1 cellular context compared by ENCODE assay signal in the genomic region with DNA sequence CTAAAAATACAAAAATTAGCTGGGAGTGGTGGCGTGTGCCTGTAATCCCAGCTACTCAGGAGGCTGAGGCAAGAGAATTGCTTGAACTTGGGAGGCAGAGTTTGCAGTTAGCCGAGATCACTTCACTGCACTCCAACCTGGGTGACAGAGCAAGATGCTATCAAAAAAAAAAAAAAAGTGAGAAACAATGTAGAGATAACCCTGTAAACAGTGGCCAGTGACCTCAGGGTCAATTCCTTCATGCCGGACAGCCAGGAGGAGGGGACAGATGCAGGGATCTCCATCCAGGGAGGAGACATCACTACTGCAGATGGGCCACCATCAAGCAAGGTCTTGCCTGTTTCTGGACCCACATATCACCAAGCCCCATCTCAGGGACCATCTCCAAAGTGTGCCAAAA.
TF ChIP-seq lines count a peak whose summit lies in the region.

No MANE protein-coding gene starts in this region.

TF ChIP-seq in HepG2, 621 proteins besides CTCF, POLR2A, EP300 and RAD21 (continued from another document):
- TF ChIP-seq, protein P1, sequence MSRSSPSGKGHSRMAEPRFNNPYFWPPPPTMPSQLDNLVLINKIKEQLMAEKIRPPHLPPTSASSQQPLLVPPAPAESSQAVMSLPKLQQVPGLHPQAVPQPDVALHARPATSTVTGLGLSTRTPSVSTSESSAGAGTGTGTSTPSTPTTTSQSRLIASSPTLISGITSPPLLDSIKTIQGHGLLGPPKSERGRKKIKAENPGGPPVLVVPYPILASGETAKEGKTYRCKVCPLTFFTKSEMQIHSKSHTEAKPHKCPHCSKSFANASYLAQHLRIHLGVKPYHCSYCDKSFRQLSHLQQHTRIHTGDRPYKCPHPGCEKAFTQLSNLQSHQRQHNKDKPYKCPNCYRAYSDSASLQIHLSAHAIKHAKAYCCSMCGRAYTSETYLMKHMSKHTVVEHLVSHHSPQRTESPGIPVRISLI (CRISPR knock-in tag; IDR thresholded peaks at IDR 0.05; ENCODE audit: borderline replicate concordance): peak; percentile 85
- TF ChIP-seq ERF (CRISPR knock-in tag; IDR thresholded peaks at IDR 0.05) (no peak), ZNF570 (CRISPR knock-in tag; IDR thresholded peaks at IDR 0.05; ENCODE audit: borderline replicate concordance) (no peak), KLF15 (CRISPR knock-in tag; IDR thresholded peaks at IDR 0.05; ENCODE audit: borderline replicate concordance) (no peak), NR2F6 (IDR thresholded peaks at IDR 0.05) (peak; percentile 51; the same call in 1 of the 2 replicates), NR2F6 (CRISPR knock-in tag; IDR thresholded peaks at IDR 0.05) (peak; percentile 71), ATF7-NPFF (CRISPR knock-in tag; IDR thresholded peaks at IDR 0.05; ENCODE audit: low read depth) (no peak), ZNF768 (CRISPR knock-in tag; IDR thresholded peaks at IDR 0.05) (no peak), SRSF9 (IDR thresholded peaks at IDR 0.05; ENCODE audit: borderline replicate concordance, insufficient read depth, low read depth, low read length, poor library complexity, severe bottlenecking) (no peak), ADNP (CRISPR knock-in tag; IDR thresholded peaks at IDR 0.05) (no peak), KLF6 (CRISPR knock-in tag; IDR thresholded peaks at IDR 0.05) (no peak), ONECUT2 (CRISPR knock-in tag; IDR thresholded peaks at IDR 0.05) (no peak), ZNF124 (CRISPR knock-in tag; IDR thresholded peaks at IDR 0.05) (no peak), NKX3-1 (CRISPR knock-in tag; IDR thresholded peaks at IDR 0.05) (no peak), RARA (CRISPR knock-in tag; IDR thresholded peaks at IDR 0.05) (0 out of 2 replicates have a peak, but pooled peaks have one; percentile 17), ZFP41 (CRISPR knock-in tag; IDR thresholded peaks at IDR 0.05; ENCODE audit: borderline replicate concordance) (no peak), GABPA (IDR thresholded peaks at IDR 0.05; ENCODE audit: low read depth, low read length) (no peak), GABPA (CRISPR knock-in tag; IDR thresholded peaks at IDR 0.05; ENCODE audit: low read depth) (no peak), NR2F1 (CRISPR knock-in tag; IDR thresholded peaks at IDR 0.05) (peak in 1 of 2 experiments; percentile 41; a peak in 1 of 4 replicates), ZNF160 (CRISPR knock-in tag; IDR thresholded peaks at IDR 0.05) (no peak), ZNF350 (CRISPR knock-in tag; IDR thresholded peaks at IDR 0.05; ENCODE audit: borderline replicate concordance, low read depth) (no peak), HNRNPK (IDR thresholded peaks at IDR 0.05; ENCODE audit: low read depth, low read length, poor library complexity, severe bottlenecking) (no peak), NRL (CRISPR knock-in tag; IDR thresholded peaks at IDR 0.05; ENCODE audit: borderline replicate concordance) (no peak), HNRNPL (IDR thresholded peaks at IDR 0.05; ENCODE audit: low read depth, low read length) (no peak), CHD4 (IDR thresholded peaks at IDR 0.05; ENCODE audit: borderline replicate concordance, low read length) (no peak), MAFK (conservative IDR thresholded peaks at IDR 0.05 in 1 of 2, IDR thresholded peaks at IDR 0.05 in 1 of 2; ENCODE audit: low read length in 2 of 2) (no peak)
- TF ChIP-seq, protein P2, sequence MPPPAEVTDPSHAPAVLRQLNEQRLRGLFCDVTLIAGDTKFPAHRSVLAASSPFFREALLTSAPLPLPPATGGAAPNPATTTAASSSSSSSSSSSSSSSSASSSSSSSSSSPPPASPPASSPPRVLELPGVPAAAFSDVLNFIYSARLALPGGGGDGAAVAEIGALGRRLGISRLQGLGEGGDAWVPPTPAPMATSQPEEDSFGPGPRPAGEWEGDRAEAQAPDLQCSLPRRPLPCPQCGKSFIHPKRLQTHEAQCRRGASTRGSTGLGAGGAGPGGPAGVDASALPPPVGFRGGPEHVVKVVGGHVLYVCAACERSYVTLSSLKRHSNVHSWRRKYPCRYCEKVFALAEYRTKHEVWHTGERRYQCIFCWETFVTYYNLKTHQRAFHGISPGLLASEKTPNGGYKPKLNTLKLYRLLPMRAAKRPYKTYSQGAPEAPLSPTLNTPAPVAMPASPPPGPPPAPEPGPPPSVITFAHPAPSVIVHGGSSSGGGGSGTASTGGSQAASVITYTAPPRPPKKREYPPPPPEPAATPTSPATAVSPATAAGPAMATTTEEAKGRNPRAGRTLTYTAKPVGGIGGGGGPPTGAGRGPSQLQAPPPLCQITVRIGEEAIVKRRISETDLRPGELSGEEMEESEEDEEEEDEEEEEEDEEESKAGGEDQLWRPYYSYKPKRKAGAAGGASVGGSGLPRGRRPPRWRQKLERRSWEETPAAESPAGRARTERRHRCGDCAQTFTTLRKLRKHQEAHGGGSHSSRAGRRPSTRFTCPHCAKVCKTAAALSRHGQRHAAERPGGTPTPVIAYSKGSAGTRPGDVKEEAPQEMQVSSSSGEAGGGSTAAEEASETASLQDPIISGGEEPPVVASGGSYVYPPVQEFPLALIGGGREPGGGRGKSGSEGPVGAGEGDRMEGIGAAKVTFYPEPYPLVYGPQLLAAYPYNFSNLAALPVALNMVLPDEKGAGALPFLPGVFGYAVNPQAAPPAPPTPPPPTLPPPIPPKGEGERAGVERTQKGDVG (CRISPR knock-in tag; IDR thresholded peaks at IDR 0.05; ENCODE audit: borderline replicate concordance): no peak
- TF ChIP-seq, protein P3, sequence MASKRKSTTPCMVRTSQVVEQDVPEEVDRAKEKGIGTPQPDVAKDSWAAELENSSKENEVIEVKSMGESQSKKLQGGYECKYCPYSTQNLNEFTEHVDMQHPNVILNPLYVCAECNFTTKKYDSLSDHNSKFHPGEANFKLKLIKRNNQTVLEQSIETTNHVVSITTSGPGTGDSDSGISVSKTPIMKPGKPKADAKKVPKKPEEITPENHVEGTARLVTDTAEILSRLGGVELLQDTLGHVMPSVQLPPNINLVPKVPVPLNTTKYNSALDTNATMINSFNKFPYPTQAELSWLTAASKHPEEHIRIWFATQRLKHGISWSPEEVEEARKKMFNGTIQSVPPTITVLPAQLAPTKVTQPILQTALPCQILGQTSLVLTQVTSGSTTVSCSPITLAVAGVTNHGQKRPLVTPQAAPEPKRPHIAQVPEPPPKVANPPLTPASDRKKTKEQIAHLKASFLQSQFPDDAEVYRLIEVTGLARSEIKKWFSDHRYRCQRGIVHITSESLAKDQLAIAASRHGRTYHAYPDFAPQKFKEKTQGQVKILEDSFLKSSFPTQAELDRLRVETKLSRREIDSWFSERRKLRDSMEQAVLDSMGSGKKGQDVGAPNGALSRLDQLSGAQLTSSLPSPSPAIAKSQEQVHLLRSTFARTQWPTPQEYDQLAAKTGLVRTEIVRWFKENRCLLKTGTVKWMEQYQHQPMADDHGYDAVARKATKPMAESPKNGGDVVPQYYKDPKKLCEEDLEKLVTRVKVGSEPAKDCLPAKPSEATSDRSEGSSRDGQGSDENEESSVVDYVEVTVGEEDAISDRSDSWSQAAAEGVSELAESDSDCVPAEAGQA (IDR thresholded peaks at IDR 0.05; ENCODE audit: low read depth): no peak
- TF ChIP-seq, protein P3 (CRISPR knock-in tag; IDR thresholded peaks at IDR 0.05; ENCODE audit: borderline replicate concordance): no peak
- TF ChIP-seq, protein P4, sequence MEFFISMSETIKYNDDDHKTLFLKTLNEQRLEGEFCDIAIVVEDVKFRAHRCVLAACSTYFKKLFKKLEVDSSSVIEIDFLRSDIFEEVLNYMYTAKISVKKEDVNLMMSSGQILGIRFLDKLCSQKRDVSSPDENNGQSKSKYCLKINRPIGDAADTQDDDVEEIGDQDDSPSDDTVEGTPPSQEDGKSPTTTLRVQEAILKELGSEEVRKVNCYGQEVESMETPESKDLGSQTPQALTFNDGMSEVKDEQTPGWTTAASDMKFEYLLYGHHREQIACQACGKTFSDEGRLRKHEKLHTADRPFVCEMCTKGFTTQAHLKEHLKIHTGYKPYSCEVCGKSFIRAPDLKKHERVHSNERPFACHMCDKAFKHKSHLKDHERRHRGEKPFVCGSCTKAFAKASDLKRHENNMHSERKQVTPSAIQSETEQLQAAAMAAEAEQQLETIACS (CRISPR knock-in tag; IDR thresholded peaks at IDR 0.05): no peak
